Comparison of ENCODE assay signal across 8 cellular contexts in genomic region chr6:116278853-116279231, GRCh38. TPM values are rescaled to one million over a fixed set of nuclear protein-coding genes. Genes with fewer than 3 reads are reported as not detected.
A peak's percentile ranks its signal among the peaks of the same experiment; 100 is the strongest.
DNase-seq lines count a peak whose midpoint lies in the region; ATAC-seq, FAIRE-seq and TF ChIP-seq lines count a peak whose summit lies in the region.

No MANE protein-coding gene starts in this region.

- H3K27me3 Mint-ChIP-seq in IgD-negative memory B cell, result no peaks in the 10 kb centered on the region
- H3K27me3 Mint-ChIP-seq in astrocyte (ENCODE audit: low read depth, unreplicated experiment), result no peaks in the 10 kb centered on the region

- TF ChIP-seq POLR2A in GM12891 (IDR thresholded peaks at IDR 0.05; ENCODE audit: low read depth, low read length), result no peak; the same call in 1 of the 2 replicates

- peaks cover 21% of the 10 kb centered on the region for H3K36me3 Mint-ChIP-seq in IgD-negative memory B cell
- no peaks in the 10 kb centered on the region for H3K36me3 Mint-ChIP-seq in astrocyte (ENCODE audit: low read depth, unreplicated experiment)
- H3K36me3 Mint-ChIP-seq in stimulated activated effector memory CD8-positive, alpha-beta T cell treated with anti-CD3 and anti-CD28 coated beads, Interleukin-12 subunit alpha, Interleukin-12 subunit beta, amount 100 ng/mL, for 72 hours, result peaks cover 62% of the 10 kb centered on the region

- H3K4me3 ChIP-seq in astrocyte (ENCODE audit: insufficient read depth, low read depth, low read length) (peak overlapping the region; percentile 89), kidney epithelial cell (ENCODE audit: low read depth, low read length) (peak overlapping the region; percentile 97)

- H3K9me3 Mint-ChIP-seq in IgD-negative memory B cell (no peaks in the 10 kb centered on the region), astrocyte (ENCODE audit: unreplicated experiment) (no peaks in the 10 kb centered on the region)
- H3K9me3 Mint-ChIP-seq in stimulated activated effector memory CD8-positive, alpha-beta T cell treated with anti-CD3 and anti-CD28 coated beads, Interleukin-12 subunit alpha, Interleukin-12 subunit beta, amount 100 ng/mL, for 72 hours, result no peaks in the 10 kb centered on the region

- no peak for ATAC-seq in stimulated activated effector memory CD8-positive, alpha-beta T cell treated with anti-CD3 and anti-CD28 coated beads, Interleukin-12 subunit alpha, Interleukin-12 subunit beta, amount 100 ng/mL, for 72 hours

- TF ChIP-seq CTCF in astrocyte (IDR thresholded peaks at IDR 0.05; ENCODE audit: insufficient read depth, low read depth, low read length), result no peak
- TF ChIP-seq CTCF in kidney epithelial cell (IDR thresholded peaks at IDR 0.05; ENCODE audit: insufficient read depth, low read length, poor library complexity, severe bottlenecking), result no peak

- H3K27me3 ChIP-seq in astrocyte (ENCODE audit: insufficient read depth, low read length) (no peaks in the 10 kb centered on the region), kidney epithelial cell (ENCODE audit: control insufficient read depth, insufficient read depth, low read length) (no peaks in the 10 kb centered on the region)

- DNase-seq in GM12891 (ENCODE audit: insufficient read length, low spot score) (no peak), astrocyte (ENCODE audit: low read depth) (no peak), kidney epithelial cell (ENCODE audit: low read depth) (no peak), NCI-H1694 (lab: John Stamatoyannopoulos, UW) (no peak), NCI-H774 (lab: John Stamatoyannopoulos, UW) (no peak), NCI-H2107 treated with DMSO at 0.1 percent for 48 hours (lab: John Stamatoyannopoulos, UW; ENCODE audit: unreplicated experiment) (no peak)
- no peak for DNase-seq in stimulated activated effector memory CD8-positive, alpha-beta T cell treated with anti-CD3 and anti-CD28 coated beads, Interleukin-12 subunit alpha, Interleukin-12 subunit beta, amount 100 ng/mL, for 72 hours (ENCODE audit: low spot score in 2 of 2)

- H3K79me2 ChIP-seq in astrocyte (ENCODE audit: insufficient read depth, low read length), result peaks cover 52% of the 10 kb centered on the region

- H3K9ac ChIP-seq in astrocyte (ENCODE audit: low read length), result peak overlapping the region; percentile 98

- H2AFZ ChIP-seq in astrocyte (ENCODE audit: low read depth, low read length), result peak overlapping the region; percentile 89

- peaks cover 36 to 55% (median 42%) of the 10 kb centered on the region in 3 donors for H3K4me1 Mint-ChIP-seq in IgD-negative memory B cell
- peaks cover 5% of the 10 kb centered on the region for H3K4me1 Mint-ChIP-seq in astrocyte (ENCODE audit: low read depth, unreplicated experiment)
- H3K4me1 Mint-ChIP-seq in stimulated activated effector memory CD8-positive, alpha-beta T cell treated with anti-CD3 and anti-CD28 coated beads, Interleukin-12 subunit alpha, Interleukin-12 subunit beta, amount 100 ng/mL, for 72 hours, result peaks cover 47% of the 10 kb centered on the region

- H3K9me3 ChIP-seq in astrocyte (ENCODE audit: insufficient read depth, low read depth, low read length), result no peaks in the 10 kb centered on the region

- H3K4me1 ChIP-seq in astrocyte (ENCODE audit: insufficient read depth, low read length), result peaks cover 20% of the 10 kb centered on the region

- peak overlapping the region; percentile 97 for H3K27ac ChIP-seq in astrocyte (ENCODE audit: low read depth, low read length)

- H3K36me3 ChIP-seq in astrocyte (ENCODE audit: insufficient read depth, low read length) (peaks cover 11% of the 10 kb centered on the region), kidney epithelial cell (ENCODE audit: control insufficient read depth, insufficient read depth, low read length) (no peaks in the 10 kb centered on the region)

- peaks cover 42% of the 10 kb centered on the region for H4K20me1 ChIP-seq in astrocyte (ENCODE audit: insufficient read depth, low read length)

- peak overlapping the region; percentile 96 to 100 (median 99) for H3K27ac Mint-ChIP-seq in IgD-negative memory B cell
- H3K27ac Mint-ChIP-seq in astrocyte (ENCODE audit: unreplicated experiment), result peak overlapping the region; percentile 99
- H3K27ac Mint-ChIP-seq in stimulated activated effector memory CD8-positive, alpha-beta T cell treated with anti-CD3 and anti-CD28 coated beads, Interleukin-12 subunit alpha, Interleukin-12 subunit beta, amount 100 ng/mL, for 72 hours, result peak overlapping the region; percentile 99

- H3K4me3 Mint-ChIP-seq in IgD-negative memory B cell (peak overlapping the region; percentile 98 to 100 (median 100)), astrocyte (ENCODE audit: unreplicated experiment) (peak overlapping the region; percentile 98)
- H3K4me3 Mint-ChIP-seq in stimulated activated effector memory CD8-positive, alpha-beta T cell treated with anti-CD3 and anti-CD28 coated beads, Interleukin-12 subunit alpha, Interleukin-12 subunit beta, amount 100 ng/mL, for 72 hours, result peak overlapping the region; percentile 94

- FAIRE-seq in GM12891 (lab: Jason Lieb, UNC) (peak; percentile 5), astrocyte (lab: Jason Lieb, UNC) (no peak)

- H3K4me2 ChIP-seq in astrocyte (ENCODE audit: low read length), result peak overlapping the region; percentile 88

TF ChIP-seq in GM12891, 5 proteins besides CTCF, POLR2A, EP300 and RAD21:
- no peak for TF ChIP-seq POU2F2 (IDR thresholded peaks at IDR 0.05; ENCODE audit: low read depth, low read length)
- no peak for TF ChIP-seq PAX5 (IDR thresholded peaks at IDR 0.05; ENCODE audit: insufficient read depth, low read length, severe bottlenecking)
- no peak for TF ChIP-seq POLR2AphosphoS5 (IDR thresholded peaks at IDR 0.05; ENCODE audit: low read depth, low read length)
- no peak for TF ChIP-seq SPI1 (IDR thresholded peaks at IDR 0.05; ENCODE audit: low read depth, low read length)
- TF ChIP-seq TAF1 (IDR thresholded peaks at IDR 0.05; ENCODE audit: low read depth, low read length), result no peak

RNA-seq across cellular contexts. Expression of gene TSPYL1, which starts 0.9 kb away (rescaled TPM):
- 26.9 TPM for polyA plus RNA-seq in GM12891 (2012; ENCODE audit: low read depth, missing spikeins)
- polyA plus RNA-seq in IgD-negative memory B cell, result 62.8 TPM
- total RNA-seq in astrocyte (87.8 and 91.7 TPM in 2 replicates), kidney epithelial cell (68.3 and 73.5 TPM in 2 replicates)

RNA-seq across cellular contexts. Expression of gene TSPYL4, which starts 25.0 kb away (rescaled TPM):
- 14.1 TPM for polyA plus RNA-seq in GM12891 (2012; ENCODE audit: low read depth, missing spikeins)
- 9.8 TPM for polyA plus RNA-seq in IgD-negative memory B cell
- 22.2 and 25.8 TPM in 2 replicates for total RNA-seq in astrocyte
- total RNA-seq in kidney epithelial cell, result 13.5 and 14.3 TPM in 2 replicates
